Comparison of ENCODE assay signal across 1 cellular context in the genomic region with DNA sequence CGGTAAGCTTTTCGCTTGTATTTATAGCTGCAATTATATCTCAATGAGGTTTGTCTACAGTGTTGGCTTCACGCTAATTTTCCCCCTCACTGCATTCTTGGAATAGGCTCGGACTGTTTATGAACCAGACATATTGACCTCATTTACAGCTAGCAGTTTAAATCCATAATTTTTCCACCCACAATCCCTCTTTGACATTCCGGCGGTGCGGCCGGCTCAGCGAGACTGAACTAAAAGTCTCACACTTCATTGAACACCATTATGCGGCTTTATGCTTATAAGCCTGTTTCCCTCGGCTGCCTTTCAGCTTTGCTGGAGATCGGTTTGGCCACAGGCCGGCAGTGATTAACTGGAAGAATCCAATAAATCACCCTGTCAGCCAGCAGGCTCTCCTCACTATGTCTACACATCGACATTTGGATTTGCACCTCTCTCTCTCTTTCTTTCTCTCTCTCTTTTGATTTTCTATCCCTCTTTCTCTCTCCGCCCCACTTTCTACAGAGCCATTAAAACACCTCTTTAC.
TF ChIP-seq lines count a peak whose summit lies in the region.

No MANE protein-coding gene starts in this region.

TF ChIP-seq in HEK293, 187 proteins besides CTCF, POLR2A, EP300 and RAD21 (continued from another document and continues in another):
- TF ChIP-seq, protein P1, sequence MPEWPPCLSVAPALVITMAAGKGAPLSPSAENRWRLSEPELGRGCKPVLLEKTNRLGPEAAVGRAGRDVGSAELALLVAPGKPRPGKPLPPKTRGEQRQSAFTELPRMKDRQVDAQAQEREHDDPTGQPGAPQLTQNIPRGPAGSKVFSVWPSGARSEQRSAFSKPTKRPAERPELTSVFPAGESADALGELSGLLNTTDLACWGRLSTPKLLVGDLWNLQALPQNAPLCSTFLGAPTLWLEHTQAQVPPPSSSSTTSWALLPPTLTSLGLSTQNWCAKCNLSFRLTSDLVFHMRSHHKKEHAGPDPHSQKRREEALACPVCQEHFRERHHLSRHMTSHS (tag by site-specific recombination; IDR thresholded peaks at IDR 0.05): peak; percentile 72; the same call in 1 of the 2 replicates
- TF ChIP-seq ZNF837 (tag by site-specific recombination; IDR thresholded peaks at IDR 0.05): no peak
- peak; percentile 82 for TF ChIP-seq ZSCAN30 (tag by site-specific recombination; IDR thresholded peaks at IDR 0.05)
- TF ChIP-seq, protein P2, sequence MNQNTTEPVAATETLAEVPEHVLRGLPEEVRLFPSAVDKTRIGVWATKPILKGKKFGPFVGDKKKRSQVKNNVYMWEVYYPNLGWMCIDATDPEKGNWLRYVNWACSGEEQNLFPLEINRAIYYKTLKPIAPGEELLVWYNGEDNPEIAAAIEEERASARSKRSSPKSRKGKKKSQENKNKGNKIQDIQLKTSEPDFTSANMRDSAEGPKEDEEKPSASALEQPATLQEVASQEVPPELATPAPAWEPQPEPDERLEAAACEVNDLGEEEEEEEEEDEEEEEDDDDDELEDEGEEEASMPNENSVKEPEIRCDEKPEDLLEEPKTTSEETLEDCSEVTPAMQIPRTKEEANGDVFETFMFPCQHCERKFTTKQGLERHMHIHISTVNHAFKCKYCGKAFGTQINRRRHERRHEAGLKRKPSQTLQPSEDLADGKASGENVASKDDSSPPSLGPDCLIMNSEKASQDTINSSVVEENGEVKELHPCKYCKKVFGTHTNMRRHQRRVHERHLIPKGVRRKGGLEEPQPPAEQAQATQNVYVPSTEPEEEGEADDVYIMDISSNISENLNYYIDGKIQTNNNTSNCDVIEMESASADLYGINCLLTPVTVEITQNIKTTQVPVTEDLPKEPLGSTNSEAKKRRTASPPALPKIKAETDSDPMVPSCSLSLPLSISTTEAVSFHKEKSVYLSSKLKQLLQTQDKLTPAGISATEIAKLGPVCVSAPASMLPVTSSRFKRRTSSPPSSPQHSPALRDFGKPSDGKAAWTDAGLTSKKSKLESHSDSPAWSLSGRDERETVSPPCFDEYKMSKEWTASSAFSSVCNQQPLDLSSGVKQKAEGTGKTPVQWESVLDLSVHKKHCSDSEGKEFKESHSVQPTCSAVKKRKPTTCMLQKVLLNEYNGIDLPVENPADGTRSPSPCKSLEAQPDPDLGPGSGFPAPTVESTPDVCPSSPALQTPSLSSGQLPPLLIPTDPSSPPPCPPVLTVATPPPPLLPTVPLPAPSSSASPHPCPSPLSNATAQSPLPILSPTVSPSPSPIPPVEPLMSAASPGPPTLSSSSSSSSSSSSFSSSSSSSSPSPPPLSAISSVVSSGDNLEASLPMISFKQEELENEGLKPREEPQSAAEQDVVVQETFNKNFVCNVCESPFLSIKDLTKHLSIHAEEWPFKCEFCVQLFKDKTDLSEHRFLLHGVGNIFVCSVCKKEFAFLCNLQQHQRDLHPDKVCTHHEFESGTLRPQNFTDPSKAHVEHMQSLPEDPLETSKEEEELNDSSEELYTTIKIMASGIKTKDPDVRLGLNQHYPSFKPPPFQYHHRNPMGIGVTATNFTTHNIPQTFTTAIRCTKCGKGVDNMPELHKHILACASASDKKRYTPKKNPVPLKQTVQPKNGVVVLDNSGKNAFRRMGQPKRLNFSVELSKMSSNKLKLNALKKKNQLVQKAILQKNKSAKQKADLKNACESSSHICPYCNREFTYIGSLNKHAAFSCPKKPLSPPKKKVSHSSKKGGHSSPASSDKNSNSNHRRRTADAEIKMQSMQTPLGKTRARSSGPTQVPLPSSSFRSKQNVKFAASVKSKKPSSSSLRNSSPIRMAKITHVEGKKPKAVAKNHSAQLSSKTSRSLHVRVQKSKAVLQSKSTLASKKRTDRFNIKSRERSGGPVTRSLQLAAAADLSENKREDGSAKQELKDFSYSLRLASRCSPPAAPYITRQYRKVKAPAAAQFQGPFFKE (tag by site-specific recombination; IDR thresholded peaks at IDR 0.05; ENCODE audit: borderline replicate concordance): no peak
- no peak for TF ChIP-seq ZNF292 (tag by site-specific recombination; IDR thresholded peaks at IDR 0.05; ENCODE audit: borderline replicate concordance, low read depth)
- TF ChIP-seq ZNF843 (tag by site-specific recombination; IDR thresholded peaks at IDR 0.05): peak; percentile 95
- TF ChIP-seq, protein P3, sequence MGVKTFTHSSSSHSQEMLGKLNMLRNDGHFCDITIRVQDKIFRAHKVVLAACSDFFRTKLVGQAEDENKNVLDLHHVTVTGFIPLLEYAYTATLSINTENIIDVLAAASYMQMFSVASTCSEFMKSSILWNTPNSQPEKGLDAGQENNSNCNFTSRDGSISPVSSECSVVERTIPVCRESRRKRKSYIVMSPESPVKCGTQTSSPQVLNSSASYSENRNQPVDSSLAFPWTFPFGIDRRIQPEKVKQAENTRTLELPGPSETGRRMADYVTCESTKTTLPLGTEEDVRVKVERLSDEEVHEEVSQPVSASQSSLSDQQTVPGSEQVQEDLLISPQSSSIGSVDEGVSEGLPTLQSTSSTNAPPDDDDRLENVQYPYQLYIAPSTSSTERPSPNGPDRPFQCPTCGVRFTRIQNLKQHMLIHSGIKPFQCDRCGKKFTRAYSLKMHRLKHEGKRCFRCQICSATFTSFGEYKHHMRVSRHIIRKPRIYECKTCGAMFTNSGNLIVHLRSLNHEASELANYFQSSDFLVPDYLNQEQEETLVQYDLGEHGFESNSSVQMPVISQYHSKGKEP (tag by site-specific recombination; IDR thresholded peaks at IDR 0.05): peak; percentile 68
- peak; percentile 32; the same call in 1 of the 2 replicates for TF ChIP-seq ZNF341 (tag by site-specific recombination; IDR thresholded peaks at IDR 0.05; ENCODE audit: low read depth)
- TF ChIP-seq KLF8 (tag by site-specific recombination; IDR thresholded peaks at IDR 0.05): 0 out of 2 replicates have a peak, but pooled peaks have one; percentile 47
- no peak for TF ChIP-seq ZNF221 (tag by site-specific recombination; IDR thresholded peaks at IDR 0.05; ENCODE audit: borderline replicate concordance)
- TF ChIP-seq OSR2 (tag by site-specific recombination; IDR thresholded peaks at IDR 0.05): peak; percentile 93
- TF ChIP-seq, protein P4, sequence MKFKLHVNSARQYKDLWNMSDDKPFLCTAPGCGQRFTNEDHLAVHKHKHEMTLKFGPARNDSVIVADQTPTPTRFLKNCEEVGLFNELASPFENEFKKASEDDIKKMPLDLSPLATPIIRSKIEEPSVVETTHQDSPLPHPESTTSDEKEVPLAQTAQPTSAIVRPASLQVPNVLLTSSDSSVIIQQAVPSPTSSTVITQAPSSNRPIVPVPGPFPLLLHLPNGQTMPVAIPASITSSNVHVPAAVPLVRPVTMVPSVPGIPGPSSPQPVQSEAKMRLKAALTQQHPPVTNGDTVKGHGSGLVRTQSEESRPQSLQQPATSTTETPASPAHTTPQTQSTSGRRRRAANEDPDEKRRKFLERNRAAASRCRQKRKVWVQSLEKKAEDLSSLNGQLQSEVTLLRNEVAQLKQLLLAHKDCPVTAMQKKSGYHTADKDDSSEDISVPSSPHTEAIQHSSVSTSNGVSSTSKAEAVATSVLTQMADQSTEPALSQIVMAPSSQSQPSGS (tag by site-specific recombination; IDR thresholded peaks at IDR 0.05; ENCODE audit: low read depth): peak; percentile 52; the same call in 1 of the 2 replicates
- TF ChIP-seq ZNF610 (tag by site-specific recombination; IDR thresholded peaks at IDR 0.05; ENCODE audit: borderline replicate concordance): peak; percentile 51; the same call in 1 of the 2 replicates
- no peak for TF ChIP-seq ZNF202 (tag by site-specific recombination; IDR thresholded peaks at IDR 0.05; ENCODE audit: borderline replicate concordance)
- TF ChIP-seq ZNF560 (tag by site-specific recombination; IDR thresholded peaks at IDR 0.05; ENCODE audit: borderline replicate concordance): no peak
- peak; percentile 99 for TF ChIP-seq MEIS1 (CRISPR knock-in tag; IDR thresholded peaks at IDR 0.05; ENCODE audit: borderline replicate concordance)
- TF ChIP-seq ZXDB (tag by site-specific recombination; IDR thresholded peaks at IDR 0.05): 0 out of 2 replicates have a peak, but pooled peaks have one; percentile 10
- peak; percentile 100 for TF ChIP-seq TCF7L2 (IDR thresholded peaks at IDR 0.05; ENCODE audit: borderline replicate concordance, low read depth, low read length)
- TF ChIP-seq, protein P5, sequence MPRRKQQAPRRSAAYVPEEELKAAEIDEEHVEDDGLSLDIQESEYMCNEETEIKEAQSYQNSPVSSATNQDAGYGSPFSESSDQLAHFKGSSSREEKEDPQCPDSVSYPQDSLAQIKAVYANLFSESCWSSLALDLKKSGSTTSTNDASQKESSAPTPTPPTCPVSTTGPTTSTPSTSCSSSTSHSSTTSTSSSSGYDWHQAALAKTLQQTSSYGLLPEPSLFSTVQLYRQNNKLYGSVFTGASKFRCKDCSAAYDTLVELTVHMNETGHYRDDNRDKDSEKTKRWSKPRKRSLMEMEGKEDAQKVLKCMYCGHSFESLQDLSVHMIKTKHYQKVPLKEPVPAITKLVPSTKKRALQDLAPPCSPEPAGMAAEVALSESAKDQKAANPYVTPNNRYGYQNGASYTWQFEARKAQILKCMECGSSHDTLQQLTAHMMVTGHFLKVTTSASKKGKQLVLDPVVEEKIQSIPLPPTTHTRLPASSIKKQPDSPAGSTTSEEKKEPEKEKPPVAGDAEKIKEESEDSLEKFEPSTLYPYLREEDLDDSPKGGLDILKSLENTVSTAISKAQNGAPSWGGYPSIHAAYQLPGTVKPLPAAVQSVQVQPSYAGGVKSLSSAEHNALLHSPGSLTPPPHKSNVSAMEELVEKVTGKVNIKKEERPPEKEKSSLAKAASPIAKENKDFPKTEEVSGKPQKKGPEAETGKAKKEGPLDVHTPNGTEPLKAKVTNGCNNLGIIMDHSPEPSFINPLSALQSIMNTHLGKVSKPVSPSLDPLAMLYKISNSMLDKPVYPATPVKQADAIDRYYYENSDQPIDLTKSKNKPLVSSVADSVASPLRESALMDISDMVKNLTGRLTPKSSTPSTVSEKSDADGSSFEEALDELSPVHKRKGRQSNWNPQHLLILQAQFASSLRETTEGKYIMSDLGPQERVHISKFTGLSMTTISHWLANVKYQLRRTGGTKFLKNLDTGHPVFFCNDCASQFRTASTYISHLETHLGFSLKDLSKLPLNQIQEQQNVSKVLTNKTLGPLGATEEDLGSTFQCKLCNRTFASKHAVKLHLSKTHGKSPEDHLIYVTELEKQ (tag by site-specific recombination; IDR thresholded peaks at IDR 0.05; ENCODE audit: borderline replicate concordance): peak; percentile 71
- peak; percentile 59; the same call in 1 of the 2 replicates for TF ChIP-seq GLIS2 (tag by site-specific recombination; IDR thresholded peaks at IDR 0.05)
- peak; percentile 91 for TF ChIP-seq ZEB2 (tag by site-specific recombination; IDR thresholded peaks at IDR 0.05)
- TF ChIP-seq ZNF157 (tag by site-specific recombination; IDR thresholded peaks at IDR 0.05): no peak
- TF ChIP-seq MZF1 (tag by site-specific recombination; IDR thresholded peaks at IDR 0.05; ENCODE audit: borderline replicate concordance): peak; percentile 84
- TF ChIP-seq, protein P6, sequence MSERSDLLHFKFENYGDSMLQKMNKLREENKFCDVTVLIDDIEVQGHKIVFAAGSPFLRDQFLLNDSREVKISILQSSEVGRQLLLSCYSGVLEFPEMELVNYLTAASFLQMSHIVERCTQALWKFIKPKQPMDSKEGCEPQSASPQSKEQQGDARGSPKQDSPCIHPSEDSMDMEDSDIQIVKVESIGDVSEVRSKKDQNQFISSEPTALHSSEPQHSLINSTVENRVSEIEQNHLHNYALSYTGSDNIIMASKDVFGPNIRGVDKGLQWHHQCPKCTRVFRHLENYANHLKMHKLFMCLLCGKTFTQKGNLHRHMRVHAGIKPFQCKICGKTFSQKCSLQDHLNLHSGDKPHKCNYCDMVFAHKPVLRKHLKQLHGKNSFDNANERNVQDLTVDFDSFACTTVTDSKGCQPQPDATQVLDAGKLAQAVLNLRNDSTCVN (tag by site-specific recombination; optimal IDR thresholded peaks at IDR 0.05): no peak
- TF ChIP-seq ZNF248 (tag by site-specific recombination; IDR thresholded peaks at IDR 0.05): no peak
- TF ChIP-seq, protein P7, sequence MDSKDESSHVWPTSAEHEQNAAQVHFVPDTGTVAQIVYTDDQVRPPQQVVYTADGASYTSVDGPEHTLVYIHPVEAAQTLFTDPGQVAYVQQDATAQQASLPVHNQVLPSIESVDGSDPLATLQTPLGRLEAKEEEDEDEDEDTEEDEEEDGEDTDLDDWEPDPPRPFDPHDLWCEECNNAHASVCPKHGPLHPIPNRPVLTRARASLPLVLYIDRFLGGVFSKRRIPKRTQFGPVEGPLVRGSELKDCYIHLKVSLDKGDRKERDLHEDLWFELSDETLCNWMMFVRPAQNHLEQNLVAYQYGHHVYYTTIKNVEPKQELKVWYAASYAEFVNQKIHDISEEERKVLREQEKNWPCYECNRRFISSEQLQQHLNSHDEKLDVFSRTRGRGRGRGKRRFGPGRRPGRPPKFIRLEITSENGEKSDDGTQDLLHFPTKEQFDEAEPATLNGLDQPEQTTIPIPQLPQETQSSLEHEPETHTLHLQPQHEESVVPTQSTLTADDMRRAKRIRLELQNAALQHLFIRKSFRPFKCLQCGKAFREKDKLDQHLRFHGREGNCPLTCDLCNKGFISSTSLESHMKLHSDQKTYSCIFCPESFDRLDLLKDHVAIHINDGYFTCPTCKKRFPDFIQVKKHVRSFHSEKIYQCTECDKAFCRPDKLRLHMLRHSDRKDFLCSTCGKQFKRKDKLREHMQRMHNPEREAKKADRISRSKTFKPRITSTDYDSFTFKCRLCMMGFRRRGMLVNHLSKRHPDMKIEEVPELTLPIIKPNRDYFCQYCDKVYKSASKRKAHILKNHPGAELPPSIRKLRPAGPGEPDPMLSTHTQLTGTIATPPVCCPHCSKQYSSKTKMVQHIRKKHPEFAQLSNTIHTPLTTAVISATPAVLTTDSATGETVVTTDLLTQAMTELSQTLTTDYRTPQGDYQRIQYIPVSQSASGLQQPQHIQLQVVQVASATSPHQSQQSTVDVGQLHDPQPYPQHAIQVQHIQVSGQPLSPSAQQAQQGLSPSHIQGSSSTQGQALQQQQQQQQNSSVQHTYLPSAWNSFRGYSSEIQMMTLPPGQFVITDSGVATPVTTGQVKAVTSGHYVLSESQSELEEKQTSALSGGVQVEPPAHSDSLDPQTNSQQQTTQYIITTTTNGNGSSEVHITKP (tag by site-specific recombination; IDR thresholded peaks at IDR 0.05): peak; percentile 64
- TF ChIP-seq OVOL3 (tag by site-specific recombination; IDR thresholded peaks at IDR 0.05): 0 out of 2 replicates have a peak, but pooled peaks have one; percentile 81
- no peak for TF ChIP-seq ZNF677 (tag by site-specific recombination; IDR thresholded peaks at IDR 0.05)
- peak; percentile 31; the same call in 1 of the 2 replicates for TF ChIP-seq ZNF501 (tag by site-specific recombination; IDR thresholded peaks at IDR 0.05)
- peak; percentile 90 for TF ChIP-seq ZNF561 (tag by site-specific recombination; IDR thresholded peaks at IDR 0.05; ENCODE audit: borderline replicate concordance)
- peak; percentile 96 for TF ChIP-seq HOXD13 (CRISPR knock-in tag; IDR thresholded peaks at IDR 0.05; ENCODE audit: borderline replicate concordance)
- TF ChIP-seq SP2 (tag by site-specific recombination; IDR thresholded peaks at IDR 0.05): 0 out of 2 replicates have a peak, but pooled peaks have one; percentile 11
- TF ChIP-seq ZNF335 (tag by site-specific recombination; conservative IDR thresholded peaks at IDR 0.05): no peak
- peak; percentile 51; the same call in 1 of the 2 replicates for TF ChIP-seq ZNF2 (tag by site-specific recombination; IDR thresholded peaks at IDR 0.05)
